ENCODE assay signal across 8 cellular contexts in the genomic region with DNA sequence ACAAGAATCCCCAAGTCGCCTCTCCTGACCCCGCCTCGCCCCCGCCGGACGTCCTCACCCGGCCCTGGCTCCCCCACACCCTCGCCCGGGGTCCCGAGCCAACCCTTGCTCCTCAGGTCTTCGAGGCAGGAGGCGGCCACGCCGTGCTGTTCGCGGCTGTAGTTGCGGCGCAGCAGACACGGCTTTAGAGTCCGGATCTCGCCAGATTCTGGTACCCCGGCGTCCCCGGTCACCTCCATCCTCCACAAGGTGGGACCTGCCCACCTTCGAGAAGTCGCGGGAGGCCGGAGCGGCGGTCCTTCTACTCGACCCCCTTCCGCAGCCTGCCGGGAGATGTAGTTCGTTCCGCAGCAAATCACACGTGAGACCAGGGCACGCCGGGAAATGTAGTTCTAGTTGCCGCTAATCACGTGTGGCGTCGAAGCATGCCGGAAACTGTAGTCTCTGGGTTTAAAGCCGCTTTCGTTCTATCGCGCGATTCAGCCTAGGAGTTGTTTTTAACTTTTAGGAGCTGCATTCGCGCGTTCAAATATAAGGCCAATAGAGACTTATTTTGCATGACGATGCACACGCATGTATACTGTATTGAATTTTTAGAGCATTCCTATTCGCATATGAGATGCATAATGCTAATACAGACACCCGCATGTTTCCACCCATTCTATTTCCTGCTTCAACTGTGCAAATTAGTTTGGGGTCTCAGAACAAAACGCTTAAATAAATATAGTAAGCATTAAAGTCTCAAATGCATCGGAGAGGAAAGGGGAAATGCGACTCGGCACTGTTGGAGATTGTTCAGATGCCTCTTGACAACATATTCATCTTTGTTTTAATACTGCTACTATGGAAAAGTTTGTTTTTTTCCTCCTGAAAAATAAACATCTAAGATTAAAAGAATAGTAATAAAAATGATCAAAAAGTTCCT. TPM values are rescaled to one million over a fixed set of nuclear protein-coding genes. Genes with fewer than 3 reads are reported as not detected.
DNase-seq lines count a peak whose midpoint lies in the region; ATAC-seq and TF ChIP-seq lines count a peak whose summit lies in the region.

A gene with protein sequence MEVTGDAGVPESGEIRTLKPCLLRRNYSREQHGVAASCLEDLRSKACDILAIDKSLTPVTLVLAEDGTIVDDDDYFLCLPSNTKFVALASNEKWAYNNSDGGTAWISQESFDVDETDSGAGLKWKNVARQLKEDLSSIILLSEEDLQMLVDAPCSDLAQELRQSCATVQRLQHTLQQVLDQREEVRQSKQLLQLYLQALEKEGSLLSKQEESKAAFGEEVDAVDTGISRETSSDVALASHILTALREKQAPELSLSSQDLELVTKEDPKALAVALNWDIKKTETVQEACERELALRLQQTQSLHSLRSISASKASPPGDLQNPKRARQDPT (minus strand): TSS at position 310 of the 925 bp plus-strand sequence. CDS start 71 bp downstream, at position 239.

- intact Hi-C loops in OCI-LY7 (cut with micrococcal nuclease; ENCODE audit: unreplicated experiment), result loop anchor here (1.0 to 10.0 kb wide), 3 partner anchors 42 to 438 kb away; a partner anchor contains a TSS

- H3K36me3 ChIP-seq in OCI-LY7 (ENCODE audit: insufficient read depth, low read length), result peaks cover 29% of the 10 kb centered on the region

- peaks cover 4% of the 10 kb centered on the region; the same call in 1 of the 2 replicates for H4K20me1 ChIP-seq in OCI-LY7 (ENCODE audit: insufficient read depth, low read length)

- peak within 1 kb of the TSS; percentile 96 for H3K27ac ChIP-seq in OCI-LY7 (ENCODE audit: low read depth, low read length, poor library complexity, severe bottlenecking)

- ATAC-seq in GM21447 (IDR thresholded peaks at IDR 0.05; ENCODE audit: unreplicated experiment), result peak; percentile 79

- peak within 1 kb of the TSS; percentile 91 for H3K4me2 ChIP-seq in OCI-LY7 (ENCODE audit: low read length)

- in situ Hi-C loops in Caki2 (cut with HindIII; ENCODE audit: low pct_unique_long_range_greater_than_20kb, low sequenced_read_pairs), result no loop called here

- H3K9me2 ChIP-seq in OCI-LY7 (ENCODE audit: insufficient read depth, low read length), result no peaks in the 10 kb centered on the region

- CTCF ChIA-PET in OCI-LY7 (lab: Charles Lee; ENCODE audit: unreplicated experiment), result interaction anchor here (0.6 kb wide), 1 partner anchor 16 kb away, joined by 4 read pairs; no protein-coding TSS in a partner anchor

- POLR2A ChIA-PET in OCI-LY7 (lab: Charles Lee), result interaction anchor here (1.0 kb wide), 1 partner anchor 38 kb away, joined by 4 read pairs; no protein-coding TSS in a partner anchor

- H2AFZ ChIP-seq in OCI-LY7 (ENCODE audit: low read length), result peak within 1 kb of the TSS; percentile 88

- TSS peak; percentile 48 for BruUV-seq in OCI-LY7 (replicated peaks; lab: Mats Ljungman, UMichigan)

- TF ChIP-seq CTCF in OCI-LY7 (conservative IDR thresholded peaks at IDR 0.05; ENCODE audit: low read length), result 0 out of 2 replicates have a peak, but pooled peaks have one; percentile 13
- no peak for TF ChIP-seq CTCF in epithelial cell of esophagus (IDR thresholded peaks at IDR 0.05; ENCODE audit: insufficient read depth, low read depth, low read length, missing control alignments)

- H3K27me3 ChIP-seq in mononuclear cell (ENCODE audit: insufficient read depth, low read length), result no peaks in the 10 kb centered on the region

- peaks cover 50% of the 10 kb centered on the region for H3K79me2 ChIP-seq in OCI-LY7 (ENCODE audit: insufficient read depth, low read depth, low read length)

- H3K4me1 ChIP-seq in OCI-LY7 (ENCODE audit: insufficient read depth, low read length, poor library complexity, severe bottlenecking) (peaks cover 32% of the 10 kb centered on the region), mononuclear cell (ENCODE audit: insufficient read depth, low read length) (peaks cover 46% of the 10 kb centered on the region)

- no peaks in the 10 kb centered on the region for H3K9me3 ChIP-seq in OCI-LY7 (ENCODE audit: low read length)
- H3K9me3 ChIP-seq in mononuclear cell (ENCODE audit: low read depth, low read length), result no peaks in the 10 kb centered on the region

- H3K4me3 ChIP-seq in OCI-LY7 (ENCODE audit: low read depth, low read length, poor library complexity, severe bottlenecking), result peak within 1 kb of the TSS; percentile 85
- H3K4me3 ChIP-seq in epithelial cell of esophagus (ENCODE audit: low read length), result peak within 1 kb of the TSS; percentile 61
- H3K4me3 ChIP-seq in mononuclear cell (ENCODE audit: low read length), result peak within 1 kb of the TSS; percentile 66

- DNase-seq in Caki2 (ENCODE audit: low read depth), result peak; percentile 90
- peak; percentile 79 for DNase-seq in HuH-7.5 (ENCODE audit: low spot score)
- DNase-seq in OCI-LY7 (ENCODE audit: low spot score), result peak; percentile 98
- DNase-seq in activated T-cell treated with anti-CD3 and anti-CD28 coated beads for 1 hour (ENCODE audit: low read depth), result peak; percentile 85
- DNase-seq in epithelial cell of esophagus (ENCODE audit: low read depth), result peak; percentile 98
- peak; percentile 73 to 81 for DNase-seq in stimulated activated CD8-positive, alpha-beta memory T cell treated with anti-CD3 and anti-CD28 coated beads, Interleukin-4, amount 100 ng/mL, for 1 hour (ENCODE audit: low read depth in 2 of 2, low spot score in 1 of 2)

RNA-seq across cellular contexts. Expression of the gene that starts here (rescaled TPM):
- 31.8 and 31.9 TPM in 2 replicates for total RNA-seq in Caki2 (2014; rRNA removed; shearing (Covaris generic); ENCODE audit: low replicate concordance)
- total RNA-seq in OCI-LY7 (2014; rRNA removed; shearing (Covaris generic)), result 58.4 and 64.6 TPM in 2 replicates
- total RNA-seq in OCI-LY7 (2022) (70.9 and 79.0 TPM in 2 replicates), mononuclear cell (8.2 TPM)

Comparison
In these comparisons a context has a peak if more than half of its experiments do, and no peak if none do; other contexts are left out.
1. Peak in every context shown above with its lines: DNase-seq, ATAC-seq, H3K4me3 ChIP-seq and H3K27ac ChIP-seq.